In the genomic region with DNA sequence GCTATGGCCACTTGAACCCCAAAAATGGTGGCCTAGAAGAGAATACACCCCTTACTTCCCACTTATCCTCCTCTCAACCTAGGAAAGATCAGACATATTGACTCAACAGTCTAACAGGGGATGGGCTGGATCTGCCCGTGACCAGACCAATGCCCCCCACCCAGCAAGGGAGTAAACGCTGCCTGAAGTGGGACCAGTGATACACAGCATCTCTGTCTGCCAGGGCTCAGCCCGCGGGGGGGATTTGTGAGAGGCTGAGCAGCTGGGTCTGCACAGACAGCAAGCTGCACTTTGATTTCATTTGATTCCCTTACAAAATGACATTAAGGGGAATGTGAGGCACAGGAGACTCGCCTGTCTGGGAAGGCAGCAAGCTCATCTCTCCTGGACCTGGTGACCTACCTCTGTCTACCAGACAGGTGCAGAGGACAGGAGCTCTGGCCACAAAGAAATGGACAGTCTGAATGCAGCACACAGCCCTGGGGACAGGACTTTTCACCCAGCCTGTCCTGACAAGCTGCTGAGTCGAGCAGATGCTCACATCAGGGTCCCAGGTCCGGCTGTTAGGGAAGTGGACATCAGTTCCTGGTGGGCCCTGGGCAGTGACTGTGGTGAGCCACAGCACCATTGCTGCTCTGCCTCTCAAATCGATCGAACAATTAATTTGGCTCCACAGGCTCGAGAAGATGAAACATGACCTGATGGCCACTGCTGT, we compare ENCODE assay signal across 18 cellular contexts.
DNase-seq lines count a peak whose midpoint lies in the region; TF ChIP-seq lines count a peak whose summit lies in the region.
"Had no signal": no experiment of that assay in that cellular context is flagged by ENCODE, and none has a peak within 500 bp of the region (broad histone marks: within the 10 kb centered on the region; RNA-seq: fewer than 3 reads in every experiment).

No MANE protein-coding gene starts in this region.

- no peak for TF ChIP-seq CTCF in esophagus squamous epithelium (IDR thresholded peaks at IDR 0.05)

- peak; percentile 57 for DNase-seq in activated effector memory CD4-positive, alpha-beta T cell treated with anti-CD3 and anti-CD28 coated beads, Interleukin-2, amount 50 U/mL, for 16 hours
- DNase-seq in activated effector memory CD4-positive, alpha-beta T cell treated with Interleukin-2 at 50 U/mL for 16 hours: no peak
- DNase-seq in mesenteric fat pad (ENCODE audit: low spot score) (peak; percentile 60), substantia nigra (lab: John Stamatoyannopoulos, UW) (peak in 8 of 49 donors; percentile 21 to 47 (median 30)), amniotic stem cell (lab: John Stamatoyannopoulos, UW) (no peak), esophagus squamous epithelium (lab: John Stamatoyannopoulos, UW) (no peak)
- DNase-seq in effector CD8-positive, alpha-beta T cell (lab: John Stamatoyannopoulos, UW): no peak
- DNase-seq: activated CD4-positive, CD25-positive, alpha-beta regulatory T cell treated with anti-CD3 and anti-CD28 coated beads, Interleukin-2, amount 50 U/mL, for 72 hours; activated CD8-positive, alpha-beta memory T cell treated with anti-CD3 and anti-CD28 coated beads, Interleukin-2, amount 10 ng/mL, durations not matched to agents 7 days and 5 days; activated gamma-delta T cell; DMS79 treated with DMSO at 0.1 percent for 48 hours; mammary epithelial cell; NCI-H2107; nephron progenitor cell; PC-9 had no signal

- H3K4me1 ChIP-seq in esophagus squamous epithelium: peaks cover 0 to 42% (median 7%) of the 10 kb centered on the region in 3 donors

- no peak overlapping the region for H3K4me3 ChIP-seq in esophagus squamous epithelium
- H3K4me3 ChIP-seq: PC-9, thoracic aorta had no signal

- intact Hi-C loops in esophagus squamous epithelium (cut with DNase I): no loop called here

- H3K36me3 ChIP-seq in esophagus squamous epithelium: peaks cover 0 to 21% (median 0%) of the 10 kb centered on the region in 3 donors

- peak overlapping the region; percentile 74 for H3K27ac ChIP-seq in cingulate gyrus (ENCODE audit: low read depth, low read length)
- H3K27ac ChIP-seq in substantia nigra (ENCODE audit: low read depth, low read length, poor library complexity, severe bottlenecking): peak overlapping the region; percentile 81
- H3K27ac ChIP-seq in esophagus squamous epithelium: no peak overlapping the region
- H3K27ac ChIP-seq: KMS-11, PC-9 had no signal

- WGBS in esophagus squamous epithelium, 2 donors: 80 to 89% methylated on average over 3 to 9 of the region's 10 CpGs

- no peaks in the 10 kb centered on the region for H3K27me3 ChIP-seq in esophagus squamous epithelium

- TF ChIP-seq POLR2A in esophagus squamous epithelium (IDR thresholded peaks at IDR 0.05): no peak

- no peaks in the 10 kb centered on the region for H3K9me3 ChIP-seq in esophagus squamous epithelium
- H3K9me3 ChIP-seq: thoracic aorta had no signal

Comparison
In these comparisons a context has a peak if more than half of its experiments do, and no peak if none do; other contexts are left out.
1. DNase-seq: peak in activated effector memory CD4-positive, alpha-beta T cell treated with anti-CD3 and anti-CD28 coated beads, Interleukin-2, amount 50 U/mL, for 16 hours (single experiment) and mesenteric fat pad (single experiment); none in activated effector memory CD4-positive, alpha-beta T cell treated with Interleukin-2 at 50 U/mL for 16 hours (single experiment), effector CD8-positive, alpha-beta T cell (single experiment), amniotic stem cell (single experiment) and esophagus squamous epithelium (single experiment).
2. H3K27ac ChIP-seq: peak in cingulate gyrus (single experiment) and substantia nigra (single experiment); none in esophagus squamous epithelium (0 of 4).